Comparison of ENCODE assay signal across 1 cellular context in genomic region chr2:100882645-100883613, GRCh38.
A peak's percentile ranks its signal among the peaks of the same experiment; 100 is the strongest.
TF ChIP-seq lines count a peak whose summit lies in the region.

No MANE protein-coding gene starts in this region.

TF ChIP-seq in HepG2, 621 proteins besides CTCF, POLR2A, EP300 and RAD21 (continued from another document):
- peak; percentile 89 for TF ChIP-seq SOX5 (CRISPR knock-in tag; IDR thresholded peaks at IDR 0.05; ENCODE audit: borderline replicate concordance)
- TF ChIP-seq THYN1 (CRISPR knock-in tag; IDR thresholded peaks at IDR 0.05; ENCODE audit: borderline replicate concordance, low read depth): no peak
- TF ChIP-seq MEIS1 (CRISPR knock-in tag; IDR thresholded peaks at IDR 0.05; ENCODE audit: borderline replicate concordance): no peak
- TF ChIP-seq, protein P1, sequence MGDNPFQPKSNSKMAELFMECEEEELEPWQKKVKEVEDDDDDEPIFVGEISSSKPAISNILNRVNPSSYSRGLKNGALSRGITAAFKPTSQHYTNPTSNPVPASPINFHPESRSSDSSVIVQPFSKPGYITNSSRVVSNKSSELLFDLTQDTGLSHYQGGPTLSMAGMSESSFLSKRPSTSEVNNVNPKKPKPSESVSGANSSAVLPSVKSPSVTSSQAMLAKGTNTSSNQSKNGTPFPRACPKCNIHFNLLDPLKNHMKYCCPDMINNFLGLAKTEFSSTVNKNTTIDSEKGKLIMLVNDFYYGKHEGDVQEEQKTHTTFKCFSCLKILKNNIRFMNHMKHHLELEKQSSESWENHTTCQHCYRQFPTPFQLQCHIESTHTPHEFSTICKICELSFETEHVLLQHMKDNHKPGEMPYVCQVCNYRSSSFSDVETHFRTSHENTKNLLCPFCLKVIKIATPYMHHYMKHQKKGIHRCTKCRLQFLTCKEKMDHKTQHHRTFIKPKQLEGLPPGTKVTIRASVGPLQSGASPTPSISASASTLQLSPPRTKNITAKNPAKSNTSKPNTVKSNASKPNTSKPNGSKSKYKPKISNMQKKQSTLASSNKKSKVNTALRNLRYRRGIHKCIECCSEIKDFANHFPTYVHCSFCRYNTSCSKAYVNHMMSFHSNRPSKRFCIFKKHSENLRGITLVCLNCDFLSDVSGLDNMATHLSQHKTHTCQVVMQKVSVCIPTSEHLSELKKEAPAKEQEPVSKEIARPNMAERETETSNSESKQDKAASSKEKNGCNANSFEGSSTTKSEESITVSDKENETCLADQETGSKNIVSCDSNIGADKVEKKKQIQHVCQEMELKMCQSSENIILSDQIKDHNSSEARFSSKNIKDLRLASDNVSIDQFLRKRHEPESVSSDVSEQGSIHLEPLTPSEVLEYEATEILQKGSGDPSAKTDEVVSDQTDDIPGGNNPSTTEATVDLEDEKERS (CRISPR knock-in tag; IDR thresholded peaks at IDR 0.05): peak; percentile 78; the same call in 1 of the 2 replicates
- no peak for TF ChIP-seq NR1H2 (CRISPR knock-in tag; IDR thresholded peaks at IDR 0.05; ENCODE audit: borderline replicate concordance, low read depth)
- TF ChIP-seq SP1 (IDR thresholded peaks at IDR 0.05): no peak
- TF ChIP-seq SP1 (CRISPR knock-in tag; IDR thresholded peaks at IDR 0.05): peak; percentile 37; the same call in 1 of the 2 replicates
- no peak for TF ChIP-seq ZC3H4 (CRISPR knock-in tag; IDR thresholded peaks at IDR 0.05; ENCODE audit: borderline replicate concordance)
- no peak for TF ChIP-seq TCF12 (IDR thresholded peaks at IDR 0.05)
- TF ChIP-seq TCF12 (CRISPR knock-in tag; IDR thresholded peaks at IDR 0.05): no peak
TF ChIP-seq in HepG2: peak in this region for 211.
